ENCODE assay signal across 1 cellular context in the genomic region with DNA sequence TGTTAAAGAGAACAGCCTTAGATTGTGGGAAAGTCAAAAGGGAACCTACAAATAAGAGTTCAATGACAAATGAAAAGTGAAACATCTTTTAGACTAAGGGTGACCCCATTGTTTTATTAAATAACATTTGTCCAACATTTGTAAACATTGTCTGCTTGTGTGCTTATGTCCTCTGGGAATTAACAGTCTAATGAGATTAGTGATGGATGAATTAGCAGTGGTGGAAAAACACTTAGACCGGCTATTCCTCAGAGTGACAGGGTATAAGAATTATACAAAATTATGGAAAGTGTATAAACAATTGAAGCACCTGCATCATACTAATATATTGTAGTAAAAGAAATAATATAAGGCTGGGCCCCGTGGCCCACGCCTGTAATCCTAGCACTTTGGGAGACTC.
TF ChIP-seq lines count a peak whose summit lies in the region.

No MANE protein-coding gene starts in this region.

TF ChIP-seq in HepG2, 621 proteins besides CTCF, POLR2A, EP300 and RAD21:
- no peak for TF ChIP-seq SMARCE1 (IDR thresholded peaks at IDR 0.05; ENCODE audit: borderline replicate concordance)
- TF ChIP-seq MATR3 (CRISPR knock-in tag; IDR thresholded peaks at IDR 0.05) = no peak
- no peak for TF ChIP-seq ZNF660 (CRISPR knock-in tag; IDR thresholded peaks at IDR 0.05; ENCODE audit: borderline replicate concordance, low read depth)
- no peak for TF ChIP-seq SMAD3 (CRISPR knock-in tag; IDR thresholded peaks at IDR 0.05)
- no peak for TF ChIP-seq ZNF101 (CRISPR knock-in tag; IDR thresholded peaks at IDR 0.05; ENCODE audit: borderline replicate concordance, low read depth)
- TF ChIP-seq CCDC6 (CRISPR knock-in tag; IDR thresholded peaks at IDR 0.05) = no peak
- no peak for TF ChIP-seq ZNF205 (CRISPR knock-in tag; IDR thresholded peaks at IDR 0.05)
- TF ChIP-seq ZFP36L1 (CRISPR knock-in tag; IDR thresholded peaks at IDR 0.05) = no peak
- no peak for TF ChIP-seq MTA3 (CRISPR knock-in tag; IDR thresholded peaks at IDR 0.05)
- TF ChIP-seq ZNF615 (CRISPR knock-in tag; IDR thresholded peaks at IDR 0.05; ENCODE audit: borderline replicate concordance) = no peak
- TF ChIP-seq ZNF761 (CRISPR knock-in tag; conservative IDR thresholded peaks at IDR 0.05) = no peak
- TF ChIP-seq ZNF432 (CRISPR knock-in tag; IDR thresholded peaks at IDR 0.05; ENCODE audit: borderline replicate concordance) = no peak
- TF ChIP-seq SYNCRIP (IDR thresholded peaks at IDR 0.05; ENCODE audit: insufficient read depth, low read depth, low read length) = no peak
- TF ChIP-seq ZSCAN30 (CRISPR knock-in tag; IDR thresholded peaks at IDR 0.05) = no peak
- TF ChIP-seq GPN1 (CRISPR knock-in tag; IDR thresholded peaks at IDR 0.05; ENCODE audit: borderline replicate concordance) = no peak
- TF ChIP-seq, protein P1, sequence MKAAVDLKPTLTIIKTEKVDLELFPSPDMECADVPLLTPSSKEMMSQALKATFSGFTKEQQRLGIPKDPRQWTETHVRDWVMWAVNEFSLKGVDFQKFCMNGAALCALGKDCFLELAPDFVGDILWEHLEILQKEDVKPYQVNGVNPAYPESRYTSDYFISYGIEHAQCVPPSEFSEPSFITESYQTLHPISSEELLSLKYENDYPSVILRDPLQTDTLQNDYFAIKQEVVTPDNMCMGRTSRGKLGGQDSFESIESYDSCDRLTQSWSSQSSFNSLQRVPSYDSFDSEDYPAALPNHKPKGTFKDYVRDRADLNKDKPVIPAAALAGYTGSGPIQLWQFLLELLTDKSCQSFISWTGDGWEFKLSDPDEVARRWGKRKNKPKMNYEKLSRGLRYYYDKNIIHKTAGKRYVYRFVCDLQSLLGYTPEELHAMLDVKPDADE (CRISPR knock-in tag; IDR thresholded peaks at IDR 0.05) = no peak
- TF ChIP-seq NCOA2 (CRISPR knock-in tag; IDR thresholded peaks at IDR 0.05) = no peak
- TF ChIP-seq GABPB1 (CRISPR knock-in tag; IDR thresholded peaks at IDR 0.05) = no peak
